3 cellular contexts compared by ENCODE assay signal in genomic region chr6:72844614-72845013, GRCh38.
"Had no signal": no experiment of that assay in that cellular context is flagged by ENCODE, and none has a peak within 500 bp of the region (broad histone marks: within the 10 kb centered on the region; RNA-seq: fewer than 3 reads in every experiment).

No MANE protein-coding gene starts in this region.

- DNase-seq: IMR-90, KBM-7, KG1 had no signal
